In genomic region chrX:10014462-10015373, GRCh38 we compare ENCODE assay signal across 8 cellular contexts. TPM values are rescaled to one million over a fixed set of nuclear protein-coding genes. Genes with fewer than 3 reads are reported as not detected.
A peak's percentile ranks its signal among the peaks of the same experiment; 100 is the strongest.
DNase-seq lines count a peak whose midpoint lies in the region; ATAC-seq and TF ChIP-seq lines count a peak whose summit lies in the region.

No MANE protein-coding gene starts in this region.

- H2BK5ac ChIP-seq in trophoblast cell (ENCODE audit: low read depth, low read length, poor library complexity), result peak overlapping the region; percentile 95

- peak in 1 of 2 donors; percentile 91 for TF ChIP-seq POLR2A in thyroid gland (IDR thresholded peaks at IDR 0.05)

- H2AFZ ChIP-seq in DND-41 (ENCODE audit: low read depth, low read length) (peak overlapping the region; percentile 68), trophoblast cell (ENCODE audit: insufficient read depth, low read length, poor library complexity) (peak overlapping the region; percentile 3)

- no peaks in the 10 kb centered on the region for H4K20me1 ChIP-seq in DND-41 (ENCODE audit: insufficient read depth, low read length)

- H4K8ac ChIP-seq in trophoblast cell (ENCODE audit: low read depth, low read length), result peak overlapping the region; percentile 95

- H3K4me1 ChIP-seq in DND-41 (ENCODE audit: insufficient read depth, low read length) (peaks cover 25% of the 10 kb centered on the region), trophoblast cell (ENCODE audit: control insufficient read depth in 1 of 2, insufficient read depth in 2 of 2, low read length in 2 of 2) (peaks cover 8 to 15% of the 10 kb centered on the region in 2 experiments), thyroid gland (peaks cover 0 to 13% of the 10 kb centered on the region in 2 donors)

- peak overlapping the region; percentile 89 for H3K4ac ChIP-seq in trophoblast cell (ENCODE audit: low read depth, low read length)

- H3K27me3 ChIP-seq in DND-41 (ENCODE audit: insufficient read depth, low read length, poor library complexity) (no peaks in the 10 kb centered on the region), trophoblast cell (ENCODE audit: insufficient read depth, low read length) (no peaks in the 10 kb centered on the region), thyroid gland (no peaks in the 10 kb centered on the region)

- peak overlapping the region; percentile 93 for H2BK120ac ChIP-seq in trophoblast cell (ENCODE audit: insufficient read depth, low read length, poor library complexity)

- peak overlapping the region; percentile 60 for H3K4me2 ChIP-seq in DND-41 (ENCODE audit: insufficient read depth, low read length)
- peak overlapping the region; percentile 84 for H3K4me2 ChIP-seq in trophoblast cell (ENCODE audit: low read length)

- ATAC-seq in DND-41 (ENCODE audit: insufficient read depth, low read depth) (peak; percentile 90), GM21825 (IDR thresholded peaks at IDR 0.05; ENCODE audit: unreplicated experiment) (peak; percentile 90)
- ATAC-seq in activated naive CD8-positive, alpha-beta T cell treated with anti-CD3 and anti-CD28 coated beads, Interleukin-2, amount 50 U/mL, for 24 hours, result peak; percentile 78

- peak overlapping the region; percentile 86 for H2AK5ac ChIP-seq in trophoblast cell (ENCODE audit: low read length)

- peaks cover 4% of the 10 kb centered on the region for H3K36me3 Mint-ChIP-seq in activated naive CD8-positive, alpha-beta T cell treated with anti-CD3 and anti-CD28 coated beads, Interleukin-2, amount 50 U/mL, for 24 hours (ENCODE audit: low read depth)

- peak overlapping the region; percentile 96 for H4K91ac ChIP-seq in trophoblast cell (ENCODE audit: low read depth, low read length)

- peak overlapping the region; percentile 55 for H3K9ac ChIP-seq in DND-41 (ENCODE audit: low read depth, low read length)
- H3K9ac ChIP-seq in trophoblast cell (ENCODE audit: low read length), result peak overlapping the region; percentile 90

- H3K79me1 ChIP-seq in trophoblast cell (ENCODE audit: low read length), result peaks cover 16% of the 10 kb centered on the region

- H3K27ac ChIP-seq in DND-41 (ENCODE audit: low read length), result no peak overlapping the region
- H3K27ac ChIP-seq in trophoblast cell (ENCODE audit: low read depth, low read length), result peak overlapping the region; percentile 94
- H3K27ac ChIP-seq in thyroid gland, result peak overlapping the region; percentile 42 to 79 (median 70)

- H3K79me2 ChIP-seq in DND-41 (ENCODE audit: insufficient read depth, low read length) (peaks cover 20% of the 10 kb centered on the region), trophoblast cell (ENCODE audit: control insufficient read depth, insufficient read depth, low read length, poor library complexity) (peaks cover 15% of the 10 kb centered on the region)

- no peak overlapping the region for H3K23ac ChIP-seq in trophoblast cell (ENCODE audit: low read length)

- H3K27me3 Mint-ChIP-seq in activated naive CD8-positive, alpha-beta T cell treated with anti-CD3 and anti-CD28 coated beads, Interleukin-2, amount 50 U/mL, for 24 hours, result peaks cover 5% of the 10 kb centered on the region

- H3K4me3 ChIP-seq in DND-41 (ENCODE audit: low read depth in 1 of 2, low read length in 2 of 2) (peak overlapping the region in 1 of 2 experiments; percentile 50; a peak in 2 of 4 replicates), trophoblast cell (ENCODE audit: low read depth, low read length) (peak overlapping the region; percentile 71), thyroid gland (replicated peaks in 1 of 3) (peak overlapping the region; percentile 39 to 47 (median 40))

- H3K9me3 ChIP-seq in DND-41 (ENCODE audit: insufficient read depth, low read length, severe bottlenecking), result no peaks in the 10 kb centered on the region
- no peaks in the 10 kb centered on the region for H3K9me3 ChIP-seq in trophoblast cell (ENCODE audit: insufficient read depth, low read depth, low read length)
- no peaks in the 10 kb centered on the region for H3K9me3 ChIP-seq in thyroid gland

- H3K9me3 Mint-ChIP-seq in activated naive CD8-positive, alpha-beta T cell treated with anti-CD3 and anti-CD28 coated beads, Interleukin-2, amount 50 U/mL, for 24 hours, result no peaks in the 10 kb centered on the region

- peak overlapping the region; percentile 96 for H3K18ac ChIP-seq in trophoblast cell (ENCODE audit: low read length)

- WGBS in trophoblast cell (ENCODE audit: extremely low coverage, insufficient coverage, insufficient read length), result no CpG with 5 or more reads among the region's 116 CpGs
- 2% methylated on average over 11 of the region's 116 CpGs; no CpG with 5 or more reads in 1 of the 2 donors for WGBS in thyroid gland, 2 donors

- DNase-seq in DND-41 (peak; percentile 87), M059J (ENCODE audit: low read depth) (peak; percentile 84), SW480 (ENCODE audit: low spot score) (peak; percentile 77), cardiac septum (ENCODE audit: low spot score) (peak; percentile 94), trophoblast cell (peak; percentile 77 to 83), thyroid gland (peak; percentile 86 to 88)
- DNase-seq in activated naive CD8-positive, alpha-beta T cell treated with anti-CD3 and anti-CD28 coated beads, Interleukin-2, amount 50 U/mL, for 24 hours, result peak; percentile 74

- H3K27ac Mint-ChIP-seq in activated naive CD8-positive, alpha-beta T cell treated with anti-CD3 and anti-CD28 coated beads, Interleukin-2, amount 50 U/mL, for 24 hours, result no peak overlapping the region

- peak overlapping the region; percentile 93 for H3K14ac ChIP-seq in trophoblast cell (ENCODE audit: low read length)

- H3K36me3 ChIP-seq in DND-41 (ENCODE audit: insufficient read depth, low read length) (no peaks in the 10 kb centered on the region), trophoblast cell (ENCODE audit: control insufficient read depth in 1 of 2, insufficient read depth in 2 of 2, low read length in 2 of 2) (no peaks in the 10 kb centered on the region), thyroid gland (no peaks in the 10 kb centered on the region)

- intact Hi-C loops in cardiac septum (cut with DNase I) (loop anchor here (5.0 kb wide), 1 partner anchor 103 kb away; no protein-coding TSS in a partner anchor), thyroid gland (cut with DNase I) (loop anchor here (10.0 kb wide), 1 partner anchor 70 kb away; no protein-coding TSS in a partner anchor)

- peaks cover 52% of the 10 kb centered on the region for H3K4me1 Mint-ChIP-seq in activated naive CD8-positive, alpha-beta T cell treated with anti-CD3 and anti-CD28 coated beads, Interleukin-2, amount 50 U/mL, for 24 hours

- H4K12ac ChIP-seq in trophoblast cell (ENCODE audit: low read depth, low read length), result peak overlapping the region; percentile 45

- TF ChIP-seq CTCF in DND-41 (IDR thresholded peaks at IDR 0.05; ENCODE audit: borderline replicate concordance, extremely low read depth, low read length, poor library complexity, severe bottlenecking), result no peak
- no peak for TF ChIP-seq CTCF in thyroid gland (IDR thresholded peaks at IDR 0.05)

- H2BK12ac ChIP-seq in trophoblast cell (ENCODE audit: low read length), result peak overlapping the region; percentile 76

- peak overlapping the region; percentile 60 for H3K4me3 Mint-ChIP-seq in activated naive CD8-positive, alpha-beta T cell treated with anti-CD3 and anti-CD28 coated beads, Interleukin-2, amount 50 U/mL, for 24 hours

RNA-seq across cellular contexts. Expression of gene CLDN34, which starts 47.6 kb away (rescaled TPM):
- total RNA-seq in M059J (2014; rRNA removed; shearing (Covaris generic)), result not detected in 2 replicates
- not detected for total RNA-seq in cardiac septum
- 0.16 and 0.22 TPM in 2 replicates for polyA plus RNA-seq in trophoblast cell (2013)
- total RNA-seq in thyroid gland, result under 1 TPM in 1 of 4 donors, not detected in 3; 0.67 TPM
